Comparison of ENCODE assay signal across 9 cellular contexts in genomic region chr1:175023922-175024242, GRCh38. TPM values are rescaled to one million over a fixed set of nuclear protein-coding genes. Genes with fewer than 3 reads are reported as not detected.
DNase-seq lines count a peak whose midpoint lies in the region; ATAC-seq and TF ChIP-seq lines count a peak whose summit lies in the region.
"Not testable (repeated sequence)": the region's sequence is repeated elsewhere in the genome, so short reads cannot be mapped to it uniquely, and the experiment has no call there.
"Had no signal": no experiment of that assay in that cellular context is flagged by ENCODE, and none has a peak within 500 bp of the region (broad histone marks: within the 10 kb centered on the region; RNA-seq: fewer than 3 reads in every experiment).

No MANE protein-coding gene starts in this region.

- CTCF ChIA-PET in RWPE1 (lab: Yijun Ruan, JAX) = interaction anchor here (0.5 to 1.1 kb wide), 3 partner anchors 9 to 315 kb away, joined by 4 to 7 read pairs (median 5); no protein-coding TSS in a partner anchor

- H3K27ac ChIP-seq in C4-2B (peak overlapping the region; percentile 91), RWPE1 (peak overlapping the region; percentile 78), ectodermal cell (ENCODE audit: insufficient read depth, low read depth, low read length, poor library complexity, severe bottlenecking) (peak overlapping the region; percentile 78), stomach (peak overlapping the region; percentile 74 to 92 (median 87))

- TF ChIP-seq CTCF in C4-2B (conservative IDR thresholded peaks at IDR 0.05); RWPE1 (conservative IDR thresholded peaks at IDR 0.05; ENCODE audit: low read depth); nephron progenitor cell (IDR thresholded peaks at IDR 0.05); stomach (IDR thresholded peaks at IDR 0.05): not testable (repeated sequence)

- 96% methylated on average over 2 of the region's 2 CpGs for WGBS in ectodermal cell, 2 experiments
- 87 to 95% (median 89%) methylated on average over 2 of the region's 2 CpGs for WGBS in stomach, 5 donors

- TF ChIP-seq EP300 in stomach (IDR thresholded peaks at IDR 0.05) = not testable (repeated sequence)

- H3K4me1 Mint-ChIP-seq in activated naive CD4-positive, alpha-beta T cell treated with anti-CD3 and anti-CD28 coated beads, Interleukin-2, amount 50 U/mL, for 24 hours = peaks cover 37% of the 10 kb centered on the region
- H3K4me1 Mint-ChIP-seq in nephron progenitor cell = peaks cover 23% of the 10 kb centered on the region

- H3K9me3 Mint-ChIP-seq in activated naive CD4-positive, alpha-beta T cell treated with anti-CD3 and anti-CD28 coated beads, Interleukin-2, amount 50 U/mL, for 24 hours; nephron progenitor cell: not testable (repeated sequence)

- intact Hi-C loops in stomach (cut with DNase I; ENCODE audit: low total_unique reads) = not testable (repeated sequence)

- H3K4me3 Mint-ChIP-seq in activated naive CD4-positive, alpha-beta T cell treated with anti-CD3 and anti-CD28 coated beads, Interleukin-2, amount 50 U/mL, for 24 hours = peak overlapping the region; percentile 94
- H3K4me3 Mint-ChIP-seq in nephron progenitor cell = peak overlapping the region; percentile 92

- H3K4me1 ChIP-seq in ectodermal cell (ENCODE audit: control insufficient read depth, insufficient read depth, low read length); iPS-15b (ENCODE audit: control insufficient read depth, insufficient read depth, low read length): not testable (repeated sequence)
- peaks cover 0 to 26% (median 15%) of the 10 kb centered on the region in 4 donors for H3K4me1 ChIP-seq in stomach

- H3K9ac ChIP-seq in iPS-15b (ENCODE audit: low read depth, low read length) = peak overlapping the region; percentile 80

- H3K4me3 ChIP-seq in ectodermal cell (ENCODE audit: insufficient read depth, low read depth, low read length) = peak overlapping the region; percentile 66
- H3K4me3 ChIP-seq in iPS-15b (ENCODE audit: low read depth, low read length) = peak overlapping the region; percentile 85
- H3K4me3 ChIP-seq in stomach = peak overlapping the region; percentile 79 to 92 (median 88)

- POLR2A ChIA-PET in RWPE1 (lab: Yijun Ruan, JAX; ENCODE audit: low non-redundant PET) = interaction anchor here (0.7 to 1.2 kb wide), 2 partner anchors 23 to 25 kb away, joined by 4 to 6 read pairs; no protein-coding TSS in a partner anchor

- not testable (repeated sequence) for TF ChIP-seq POLR2A in stomach (IDR thresholded peaks at IDR 0.05)

- not testable (repeated sequence) for DNase-seq in RWPE1 (ENCODE audit: low spot score); nephron progenitor cell; stomach

- peak; percentile 3 for ATAC-seq in HG03039 (IDR thresholded peaks at IDR 0.05; ENCODE audit: unreplicated experiment)

- H3K27me3 ChIP-seq in ectodermal cell (ENCODE audit: control insufficient read depth, insufficient read depth, low read length, poor library complexity, severe bottlenecking); iPS-15b (ENCODE audit: control insufficient read depth, insufficient read depth, low read length); stomach: not testable (repeated sequence)

- peak overlapping the region; percentile 98 for H3K27ac Mint-ChIP-seq in activated naive CD4-positive, alpha-beta T cell treated with anti-CD3 and anti-CD28 coated beads, Interleukin-2, amount 50 U/mL, for 24 hours
- peak overlapping the region; percentile 87 for H3K27ac Mint-ChIP-seq in nephron progenitor cell

- not testable (repeated sequence) for H3K9me3 ChIP-seq in ectodermal cell (ENCODE audit: control insufficient read depth, low read length); iPS-15b (ENCODE audit: control insufficient read depth, insufficient read depth, low read length); stomach

- H3K36me3 Mint-ChIP-seq in activated naive CD4-positive, alpha-beta T cell treated with anti-CD3 and anti-CD28 coated beads, Interleukin-2, amount 50 U/mL, for 24 hours; nephron progenitor cell (ENCODE audit: low read depth): not testable (repeated sequence)

- H3K27me3 Mint-ChIP-seq in activated naive CD4-positive, alpha-beta T cell treated with anti-CD3 and anti-CD28 coated beads, Interleukin-2, amount 50 U/mL, for 24 hours; nephron progenitor cell (ENCODE audit: low read depth, poor library complexity): not testable (repeated sequence)

- H3K36me3 ChIP-seq in ectodermal cell (ENCODE audit: control insufficient read depth, insufficient read depth, low read length); iPS-15b (ENCODE audit: control insufficient read depth, insufficient read depth, low read length): not testable (repeated sequence)
- peaks cover 0 to 13% (median 6%) of the 10 kb centered on the region in 4 donors for H3K36me3 ChIP-seq in stomach

RNA-seq across cellular contexts. Expression of gene MRPS14, which starts 0.7 kb away (rescaled TPM):
- 44.4 TPM for polyA plus RNA-seq in ectodermal cell (2013, experiment 1 of 4)
- polyA plus RNA-seq in ectodermal cell (2013, experiment 2 of 4) = 48.4 TPM
- 36.6 TPM for polyA plus RNA-seq in ectodermal cell (2013, experiment 3 of 4)
- 39.0 TPM for polyA plus RNA-seq in ectodermal cell (2013, experiment 4 of 4)
- 10 to 100 TPM in 3 of 5 donors, 1 to 10 TPM in 2; 7.0 to 45.9 (median 12.5) TPM for total RNA-seq in stomach
- polyA plus RNA-seq in stomach = 10 to 100 TPM; 20.3 to 28.3 (median 24.3) TPM

RNA-seq across cellular contexts. Expression of gene CACYBP, which starts 24.1 kb away (rescaled TPM):
- polyA plus RNA-seq in ectodermal cell (2013, experiment 1 of 4) = 165 TPM
- 140 TPM for polyA plus RNA-seq in ectodermal cell (2013, experiment 2 of 4)
- 115 TPM for polyA plus RNA-seq in ectodermal cell (2013, experiment 3 of 4)
- polyA plus RNA-seq in ectodermal cell (2013, experiment 4 of 4) = 116 TPM
- total RNA-seq in stomach = 100 to 1,000 TPM in 3 of 5 donors, 10 to 100 TPM in 2; 16.5 to 317 (median 125) TPM
- polyA plus RNA-seq in stomach = 10 to 100 TPM; 38.2 to 64.4 (median 63.8) TPM

RNA-seq across cellular contexts. Expression of gene TNN, which starts 43.8 kb away (rescaled TPM):
- 0.56 TPM for polyA plus RNA-seq in ectodermal cell (2013, experiment 1 of 4)
- polyA plus RNA-seq in ectodermal cell (2013, experiment 2 of 4) = 0.32 TPM
- 0.32 TPM for polyA plus RNA-seq in ectodermal cell (2013, experiment 3 of 4)
- 0.32 TPM for polyA plus RNA-seq in ectodermal cell (2013, experiment 4 of 4)
- 1 to 10 TPM in 1 of 5 donors, under 1 TPM in 1, not detected in 3; 0.14 to 1.1 TPM for total RNA-seq in stomach
- polyA plus RNA-seq in stomach = under 1 TPM in 1 of 3 donors, not detected in 2; 0.06 TPM
- total RNA-seq: H4 had no signal
